ENCODE assay signal across 8 cellular contexts in the genomic region with DNA sequence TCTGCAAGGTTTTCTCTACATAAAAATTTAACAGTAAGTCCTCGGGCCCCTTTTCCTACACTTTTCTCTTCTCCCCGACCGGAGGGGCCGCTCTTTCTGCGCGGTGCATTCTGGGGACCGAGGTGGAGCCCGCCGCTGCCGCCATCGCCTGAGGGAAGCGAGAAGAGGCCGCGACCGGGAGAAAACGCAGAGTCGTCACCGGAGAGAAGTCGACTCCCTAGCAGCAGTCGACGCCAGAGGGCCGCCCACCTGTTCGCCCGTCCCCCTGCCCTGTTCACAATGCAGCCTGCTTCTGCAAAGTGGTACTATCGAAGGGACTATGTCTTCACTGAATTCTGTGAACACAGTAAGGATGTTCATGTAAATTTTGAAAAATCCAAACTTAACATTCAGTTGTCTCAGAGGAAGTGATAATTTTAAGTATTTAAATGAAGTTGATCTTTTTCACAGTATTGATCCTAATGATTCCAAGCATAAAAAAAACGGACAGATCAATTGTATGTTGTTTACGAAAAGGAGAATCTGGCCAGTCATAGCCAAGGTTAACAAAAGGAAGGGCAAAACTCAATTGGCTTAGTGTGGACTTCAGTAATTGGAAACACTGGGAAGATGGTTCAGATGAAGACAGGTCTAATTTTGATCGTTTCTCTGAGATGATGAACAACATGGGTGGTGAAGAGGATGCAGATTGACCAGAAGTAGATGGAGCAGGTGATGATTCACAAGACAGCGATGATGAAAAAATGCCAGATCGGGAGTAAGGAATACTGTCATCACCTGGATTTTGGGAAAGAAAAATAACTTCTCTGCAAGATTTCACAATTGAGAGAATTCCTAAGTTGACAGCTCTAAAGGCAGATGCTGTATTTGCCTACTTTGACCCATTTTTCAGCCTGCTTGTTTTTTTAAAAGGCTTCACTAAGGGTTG. TPM values are rescaled to one million over a fixed set of nuclear protein-coding genes. Genes with fewer than 3 reads are reported as not detected.
A peak's percentile ranks its signal among the peaks of the same experiment; 100 is the strongest.
DNase-seq lines count a peak whose midpoint lies in the region; ATAC-seq lines count a peak whose summit lies in the region.

No MANE protein-coding gene starts in this region.

- H3K9me3 ChIP-seq in right cardiac atrium (ENCODE audit: control insufficient read depth, low read length) = no peaks in the 10 kb centered on the region

- H3K9me3 Mint-ChIP-seq in activated naive CD4-positive, alpha-beta T cell treated with anti-CD3 and anti-CD28 coated beads, Interleukin-2, amount 50 U/mL, for 24 hours = peaks cover 3% of the 10 kb centered on the region

- H3K27ac ChIP-seq in right cardiac atrium (ENCODE audit: low read length) = no peak overlapping the region

- H3K4me3 Mint-ChIP-seq in activated naive CD4-positive, alpha-beta T cell treated with anti-CD3 and anti-CD28 coated beads, Interleukin-2, amount 50 U/mL, for 24 hours = peak overlapping the region; percentile 86

- intact Hi-C loops in right cardiac atrium (cut with DNase I) = no loop called here

- H3K36me3 Mint-ChIP-seq in activated naive CD4-positive, alpha-beta T cell treated with anti-CD3 and anti-CD28 coated beads, Interleukin-2, amount 50 U/mL, for 24 hours = peaks cover 9% of the 10 kb centered on the region

- H3K27ac Mint-ChIP-seq in activated naive CD4-positive, alpha-beta T cell treated with anti-CD3 and anti-CD28 coated beads, Interleukin-2, amount 50 U/mL, for 24 hours = peak overlapping the region; percentile 84

- no peaks in the 10 kb centered on the region for H3K27me3 ChIP-seq in right cardiac atrium (ENCODE audit: control insufficient read depth, insufficient read depth)

- H3K4me3 ChIP-seq in right cardiac atrium (ENCODE audit: low read length) = peak overlapping the region; percentile 34

- WGBS in right cardiac atrium = 41% methylated on average over 30 of the region's 30 CpGs

- no peaks in the 10 kb centered on the region for H3K4me1 ChIP-seq in right cardiac atrium (ENCODE audit: control insufficient read depth, insufficient read depth, low read length)

- ATAC-seq in right cardiac atrium = peak; percentile 69 to 88
- no peak for ATAC-seq in HG02938 (IDR thresholded peaks at IDR 0.05; ENCODE audit: unreplicated experiment)

- H3K4me1 Mint-ChIP-seq in activated naive CD4-positive, alpha-beta T cell treated with anti-CD3 and anti-CD28 coated beads, Interleukin-2, amount 50 U/mL, for 24 hours = peaks cover 75% of the 10 kb centered on the region

- H3K27me3 Mint-ChIP-seq in activated naive CD4-positive, alpha-beta T cell treated with anti-CD3 and anti-CD28 coated beads, Interleukin-2, amount 50 U/mL, for 24 hours = no peaks in the 10 kb centered on the region

- DNase-seq in OCI-M1 (lab: John Stamatoyannopoulos, UW) (peak; percentile 57), right cardiac atrium (peak; percentile 37 to 76 (median 75)), AML-193 (lab: John Stamatoyannopoulos, UW) (no peak), NCI-H446 treated with DMSO at 0.1 percent for 48 hours (lab: John Stamatoyannopoulos, UW) (no peak), SK-N-DZ (ENCODE audit: low spot score) (no peak)
- peak; percentile 73 for DNase-seq in stimulated activated CD4-positive, alpha-beta T cell treated with anti-CD3 and anti-CD28 coated beads, Interleukin-15, amount 100 ng/mL, for 24 hours

RNA-seq across cellular contexts. Expression of a gene that starts 55.8 kb away (rescaled TPM):
- total RNA-seq in right cardiac atrium = 10 to 100 TPM; 18.9 to 27.2 (median 23.5) TPM
- 3.0 TPM for polyA plus RNA-seq in right cardiac atrium
- polyA plus RNA-seq in SK-N-DZ (2014; cell fraction: cytosol; rRNA removed) = 2.5 and 3.0 TPM in 2 replicates
- 2.6 and 4.7 TPM in 2 replicates for polyA plus RNA-seq in SK-N-DZ (2014; cell fraction: nucleus; rRNA removed)

Comparison
In these comparisons a context has a peak if more than half of its experiments do, and no peak if none do; other contexts are left out.
1. DNase-seq: peak in OCI-M1 (single experiment), right cardiac atrium (3 of 3) and stimulated activated CD4-positive, alpha-beta T cell treated with anti-CD3 and anti-CD28 coated beads, Interleukin-15, amount 100 ng/mL, for 24 hours (single experiment); none in AML-193 (0 of 2), NCI-H446 treated with DMSO at 0.1 percent for 48 hours (single experiment) and SK-N-DZ (single experiment).